Comparison of ENCODE assay signal across 8 cellular contexts in the genomic region with DNA sequence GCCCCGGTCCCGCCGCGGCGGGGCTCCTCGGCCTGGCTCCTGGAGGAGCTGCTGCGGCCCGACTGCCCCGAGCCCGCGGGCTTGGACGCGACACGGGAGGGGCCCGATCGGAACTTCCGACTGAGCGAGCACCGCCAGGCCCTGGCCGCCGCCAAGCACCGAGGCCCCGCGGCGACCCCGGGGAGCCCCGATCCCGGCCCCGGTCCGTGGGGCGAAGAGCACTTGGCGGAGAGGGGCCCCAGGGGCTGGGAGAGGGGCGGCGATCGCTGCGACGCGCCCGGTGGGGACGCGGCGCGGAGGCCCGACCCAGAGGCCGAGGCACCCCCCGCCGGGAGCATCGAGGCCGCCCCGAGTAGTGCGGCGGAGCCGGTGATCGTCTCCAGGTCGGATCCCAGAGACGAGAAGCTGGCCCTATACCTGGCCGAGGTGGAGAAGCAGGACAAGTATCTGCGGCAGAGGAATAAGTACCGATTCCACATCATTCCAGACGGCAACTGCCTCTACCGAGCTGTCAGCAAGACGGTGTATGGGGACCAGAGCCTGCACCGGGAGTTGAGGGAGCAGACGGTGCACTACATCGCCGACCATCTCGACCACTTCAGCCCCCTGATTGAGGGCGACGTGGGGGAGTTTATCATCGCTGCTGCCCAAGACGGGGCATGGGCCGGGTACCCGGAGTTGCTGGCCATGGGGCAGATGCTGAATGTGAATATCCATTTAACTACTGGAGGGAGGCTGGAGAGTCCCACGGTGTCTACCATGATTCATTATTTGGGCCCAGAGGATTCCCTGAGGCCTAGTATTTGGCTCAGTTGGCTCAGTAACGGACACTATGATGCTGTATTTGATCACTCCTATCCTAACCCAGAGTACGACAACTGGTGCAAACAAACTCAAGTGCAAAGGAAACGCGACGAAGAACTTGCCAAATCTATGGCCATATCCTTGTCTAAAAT. TPM values are rescaled to one million over a fixed set of nuclear protein-coding genes. Genes with fewer than 3 reads are reported as not detected.
DNase-seq lines count a peak whose midpoint lies in the region; ATAC-seq, FAIRE-seq and TF ChIP-seq lines count a peak whose summit lies in the region.

No MANE protein-coding gene starts in this region.

- peak; percentile 9 for ATAC-seq in HG02970 (IDR thresholded peaks at IDR 0.05; ENCODE audit: low FRiP score, unreplicated experiment)

- no peak for TF ChIP-seq CTCF in D721Med (IDR thresholded peaks at IDR 0.05; ENCODE audit: insufficient read depth, missing control alignments)

- H3K36me3 ChIP-seq in SJSA1, result peaks cover 11% of the 10 kb centered on the region

- peak overlapping the region; percentile 13; the same call in 1 of the 2 replicates for H3K27ac ChIP-seq in SJSA1

- peaks cover 5% of the 10 kb centered on the region for H3K9me3 ChIP-seq in SJSA1 (replicated peaks)

- peak in 2 of 3 experiments; percentile 32 to 45 for DNase-seq in NCI-H1417 (lab: John Stamatoyannopoulos, UW)
- DNase-seq in NCI-H1417 treated with DMSO at 0.1 percent for 48 hours (lab: John Stamatoyannopoulos, UW), result no peak
- DNase-seq in SJSA1 (ENCODE audit: low read depth in 1 of 2, low spot score in 2 of 2), result peak in 1 of 2 experiments; percentile 41
- DNase-seq in amniotic epithelial cell (ENCODE audit: low read depth), result peak; percentile 17
- DNase-seq in hepatic stellate cell (ENCODE audit: low spot score), result peak; percentile 59
- peak; percentile 75 for DNase-seq in retina
- DNase-seq in D721Med (ENCODE audit: insufficient read length, low spot score), result no peak

- H3K4me3 ChIP-seq in SJSA1, result peak overlapping the region; percentile 98

- H3K27me3 ChIP-seq in SJSA1 (replicated peaks), result no peaks in the 10 kb centered on the region

- peaks cover 25% of the 10 kb centered on the region for H3K4me1 ChIP-seq in SJSA1 (replicated peaks)

- FAIRE-seq in D721Med (lab: Jason Lieb, UNC), result no peak

RNA-seq across cellular contexts. Expression of gene OTUD1, which starts 1.3 kb away (rescaled TPM):
- total RNA-seq in SJSA1 (2014; rRNA removed; shearing (Covaris generic)), result 1.8 and 3.8 TPM in 2 replicates

Comparison
In these comparisons a context has a peak if more than half of its experiments do, and no peak if none do; other contexts are left out.
1. DNase-seq: peak in NCI-H1417 (2 of 3), amniotic epithelial cell (single experiment), hepatic stellate cell (single experiment) and retina (single experiment); none in NCI-H1417 treated with DMSO at 0.1 percent for 48 hours (single experiment) and D721Med (single experiment).